8 cellular contexts compared by ENCODE assay signal in the genomic region with DNA sequence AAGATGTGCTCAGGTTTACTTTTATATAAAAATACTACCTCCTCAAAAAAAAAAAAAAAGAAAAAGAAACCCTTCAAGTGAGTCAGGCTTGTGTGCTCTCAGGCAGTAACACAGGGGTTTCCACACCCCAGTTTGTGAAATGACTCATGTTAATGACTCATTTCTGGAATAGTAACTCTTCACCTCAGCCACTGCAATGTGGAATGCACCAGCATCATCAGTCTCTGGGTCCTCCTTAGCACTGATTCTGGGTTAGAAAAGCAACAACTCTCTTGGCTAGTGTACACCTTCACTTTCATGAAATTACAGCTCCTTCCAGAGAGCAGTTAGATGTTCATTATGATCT.
A peak's percentile ranks its signal among the peaks of the same experiment; 100 is the strongest.
DNase-seq lines count a peak whose midpoint lies in the region; ATAC-seq and TF ChIP-seq lines count a peak whose summit lies in the region.

No MANE protein-coding gene starts in this region.

- no peak overlapping the region for H3K4me3 Mint-ChIP-seq in activated CD4-positive, alpha-beta memory T cell treated with anti-CD3 and anti-CD28 coated beads, Interleukin-2, amount 10 ng/mL, durations not matched to agents 7 days and 5 days

- H3K4me1 Mint-ChIP-seq in activated CD4-positive, alpha-beta memory T cell treated with anti-CD3 and anti-CD28 coated beads, Interleukin-2, amount 10 ng/mL, durations not matched to agents 7 days and 5 days = peaks cover 19% of the 10 kb centered on the region

- no peak overlapping the region for H3K4me3 ChIP-seq in AG10803 (ENCODE audit: low read length)

- peaks cover 17% of the 10 kb centered on the region for H3K27me3 Mint-ChIP-seq in activated CD4-positive, alpha-beta memory T cell treated with anti-CD3 and anti-CD28 coated beads, Interleukin-2, amount 10 ng/mL, durations not matched to agents 7 days and 5 days

- CTCF ChIA-PET in activated CD4-positive, alpha-beta memory T cell treated with anti-CD3 and anti-CD28 coated beads, Interleukin-2, amount 10 ng/mL, durations not matched to agents 7 days and 5 days (lab: Charles Lee) = no interaction called here

- POLR2A ChIA-PET in activated CD4-positive, alpha-beta memory T cell treated with anti-CD3 and anti-CD28 coated beads, Interleukin-2, amount 10 ng/mL, durations not matched to agents 7 days and 5 days (lab: Charles Lee) = no interaction called here

- H3K36me3 Mint-ChIP-seq in activated CD4-positive, alpha-beta memory T cell treated with anti-CD3 and anti-CD28 coated beads, Interleukin-2, amount 10 ng/mL, durations not matched to agents 7 days and 5 days (ENCODE audit: low read depth) = no peaks in the 10 kb centered on the region

- ATAC-seq in GM19328 (IDR thresholded peaks at IDR 0.05; ENCODE audit: unreplicated experiment) = peak; percentile 86
- ATAC-seq in HG03135 (IDR thresholded peaks at IDR 0.05; ENCODE audit: unreplicated experiment) = peak; percentile 80

- TF ChIP-seq CTCF in AG10803 (conservative IDR thresholded peaks at IDR 0.05; ENCODE audit: low read length) = no peak

- no peak overlapping the region for H3K27ac Mint-ChIP-seq in activated CD4-positive, alpha-beta memory T cell treated with anti-CD3 and anti-CD28 coated beads, Interleukin-2, amount 10 ng/mL, durations not matched to agents 7 days and 5 days

- DNase-seq in AG10803 (ENCODE audit: low read depth) = peak; percentile 96
- peak; percentile 51 for DNase-seq in activated CD4-positive, alpha-beta memory T cell treated with anti-CD3 and anti-CD28 coated beads, Interleukin-2, amount 10 ng/mL, durations not matched to agents 7 days and 5 days
- DNase-seq in putamen (ENCODE audit: low spot score) = peak; percentile 42
- DNase-seq in activated CD4-positive, CD25-positive, alpha-beta regulatory T cell (lab: John Stamatoyannopoulos, UW) = no peak
- DNase-seq in cerebellum (ENCODE audit: low spot score) = no peak
- DNase-seq in GDM1 (lab: John Stamatoyannopoulos, UW) = no peak

- H3K9me3 Mint-ChIP-seq in activated CD4-positive, alpha-beta memory T cell treated with anti-CD3 and anti-CD28 coated beads, Interleukin-2, amount 10 ng/mL, durations not matched to agents 7 days and 5 days = peaks cover 8% of the 10 kb centered on the region

Comparison
In these comparisons a context has a peak if more than half of its experiments do, and no peak if none do; other contexts are left out.
1. DNase-seq: peak in AG10803 (single experiment), activated CD4-positive, alpha-beta memory T cell treated with anti-CD3 and anti-CD28 coated beads, Interleukin-2, amount 10 ng/mL, durations not matched to agents 7 days and 5 days (single experiment) and putamen (single experiment); none in activated CD4-positive, CD25-positive, alpha-beta regulatory T cell (0 of 4), cerebellum (single experiment) and GDM1 (single experiment).